8 cellular contexts compared by ENCODE assay signal in genomic region chr14:99320105-99320572, GRCh38. TPM values are rescaled to one million over a fixed set of nuclear protein-coding genes. Genes with fewer than 3 reads are reported as not detected.
DNase-seq lines count a peak whose midpoint lies in the region; ATAC-seq and TF ChIP-seq lines count a peak whose summit lies in the region.

No MANE protein-coding gene starts in this region.

- no peaks in the 10 kb centered on the region for H3K27me3 Mint-ChIP-seq in CD8-positive, alpha-beta T cell (ENCODE audit: low read depth)

- TF ChIP-seq POLR2A in spleen (IDR thresholded peaks at IDR 0.05) = no peak

- no peaks in the 10 kb centered on the region for H3K36me3 Mint-ChIP-seq in CD8-positive, alpha-beta T cell

- CTCF ChIA-PET in CD8-positive, alpha-beta T cell (lab: Charles Lee) = interaction anchor here (0.6 to 1.6 kb wide), 14 partner anchors 9 to 271 kb away, joined by 3 to 7 read pairs (median 4); no protein-coding TSS in a partner anchor

- no peaks in the 10 kb centered on the region for H3K9me3 ChIP-seq in CD8-positive, alpha-beta T cell (ENCODE audit: low read length)
- no peaks in the 10 kb centered on the region for H3K9me3 ChIP-seq in spleen

- peak; percentile 79 for ATAC-seq in CD8-positive, alpha-beta T cell
- ATAC-seq in GM19452 (IDR thresholded peaks at IDR 0.05; ENCODE audit: unreplicated experiment) = peak; percentile 79

- intact Hi-C loops in CD8-positive, alpha-beta T cell (cut with DNase I, micrococcal nuclease) = loop anchor here in 1 of 2 experiments (1.0 kb wide), 1 partner anchor 95 kb away; no protein-coding TSS in a partner anchor
- intact Hi-C loops in spleen (cut with DNase I; ENCODE audit: low total_unique reads) = no loop called here

- H3K27ac ChIP-seq in CD8-positive, alpha-beta T cell (ENCODE audit: low read depth, low read length) = no peak overlapping the region
- peak overlapping the region in 3 of 8 donors; percentile 17 to 27 (median 18) for H3K27ac ChIP-seq in spleen

- no peaks in the 10 kb centered on the region for H3K27me3 ChIP-seq in CD8-positive, alpha-beta T cell (ENCODE audit: insufficient read depth, low read length)
- peaks cover 0 to 44% (median 0%) of the 10 kb centered on the region in 7 donors for H3K27me3 ChIP-seq in spleen (replicated peaks in 1 of 7)

- H3K4me1 ChIP-seq in CD8-positive, alpha-beta T cell (ENCODE audit: insufficient read depth, low read length) = no peaks in the 10 kb centered on the region
- H3K4me1 ChIP-seq in spleen = peaks cover 0 to 12% (median 7%) of the 10 kb centered on the region in 6 donors

- no peaks in the 10 kb centered on the region for H3K9me3 Mint-ChIP-seq in CD8-positive, alpha-beta T cell

- no peaks in the 10 kb centered on the region for H3K36me3 ChIP-seq in CD8-positive, alpha-beta T cell (ENCODE audit: insufficient read depth, low read length)
- no peaks in the 10 kb centered on the region for H3K36me3 ChIP-seq in spleen

- TF ChIP-seq CTCF in CD8-positive, alpha-beta T cell (IDR thresholded peaks at IDR 0.05) = peak; percentile 84
- peak; percentile 13 to 83 (median 70) for TF ChIP-seq CTCF in spleen (IDR thresholded peaks at IDR 0.05 in 8 of 11, conservative IDR thresholded peaks at IDR 0.05 in 3 of 11)

- no peak overlapping the region for H3K4me3 ChIP-seq in CD8-positive, alpha-beta T cell (ENCODE audit: low read depth, low read length)
- peak overlapping the region in 1 of 8 donors; percentile 32 for H3K4me3 ChIP-seq in spleen

- H3K4me1 Mint-ChIP-seq in CD8-positive, alpha-beta T cell (ENCODE audit: low read depth) = peaks cover 7% of the 10 kb centered on the region

- no peak overlapping the region for H3K27ac Mint-ChIP-seq in CD8-positive, alpha-beta T cell

- peak; percentile 44 to 80 (median 65) for DNase-seq in CD8-positive, alpha-beta T cell
- peak; percentile 44 for DNase-seq in HT1080 (ENCODE audit: low read depth)
- peak; percentile 64 for DNase-seq in OCI-M1 (lab: John Stamatoyannopoulos, UW)
- DNase-seq in activated T-helper 1 cell treated with Interleukin-2 at 50 U/mL for 16 hours (ENCODE audit: low read depth) = peak; percentile 43
- peak; percentile 48 for DNase-seq in glomerular visceral epithelial cell (ENCODE audit: extremely low spot score)
- peak; percentile 87 for DNase-seq in spleen
- DNase-seq in DMS153 treated with DMSO at 0.1 percent for 48 hours (lab: John Stamatoyannopoulos, UW; ENCODE audit: unreplicated experiment) = no peak

- 0 to 19% (median 10%) methylated on average over 1 to 23 of the region's 23 CpGs for WGBS in spleen, 5 donors

- POLR2A ChIA-PET in CD8-positive, alpha-beta T cell (lab: Charles Lee) = no interaction called here

- peak overlapping the region; percentile 11 for H3K4me3 Mint-ChIP-seq in CD8-positive, alpha-beta T cell

RNA-seq across cellular contexts. Expression of gene BCL11B, which starts 48.1 kb away (rescaled TPM):
- total RNA-seq in CD8-positive, alpha-beta T cell = 100 to 1,000 TPM; 273 to 284 TPM
- total RNA-seq in HT1080 (2014; rRNA removed; shearing (Covaris generic)) = 0.17 and 0.18 TPM in 2 replicates
- 0.01 and 0.05 TPM in 2 replicates for polyA plus RNA-seq in HT1080 (2015; cell fraction: cytosol; rRNA removed)
- polyA plus RNA-seq in HT1080 (2015; cell fraction: nucleus; rRNA removed) = 0.07 and 0.13 TPM in 2 replicates
- 10 to 100 TPM in 6 of 7 donors, 1 to 10 TPM in 1; 7.9 to 21.1 (median 13.1) TPM for total RNA-seq in spleen
- polyA plus RNA-seq in spleen = 1 to 10 TPM in 2 of 3 donors, under 1 TPM in 1; 0.74 to 1.5 (median 1.4) TPM

Comparison
In these comparisons a context has a peak if more than half of its experiments do, and no peak if none do; other contexts are left out.
1. RNA of gene BCL11B, which starts 48.1 kb away (total RNA-seq): 273 to 284 TPM in CD8-positive, alpha-beta T cell; 7.9 to 21.1 TPM in spleen and 0.17 to 0.18 TPM in HT1080; every median in the first group is over 10 times any median in the second.